31 cellular contexts compared by ENCODE assay signal in the genomic region with DNA sequence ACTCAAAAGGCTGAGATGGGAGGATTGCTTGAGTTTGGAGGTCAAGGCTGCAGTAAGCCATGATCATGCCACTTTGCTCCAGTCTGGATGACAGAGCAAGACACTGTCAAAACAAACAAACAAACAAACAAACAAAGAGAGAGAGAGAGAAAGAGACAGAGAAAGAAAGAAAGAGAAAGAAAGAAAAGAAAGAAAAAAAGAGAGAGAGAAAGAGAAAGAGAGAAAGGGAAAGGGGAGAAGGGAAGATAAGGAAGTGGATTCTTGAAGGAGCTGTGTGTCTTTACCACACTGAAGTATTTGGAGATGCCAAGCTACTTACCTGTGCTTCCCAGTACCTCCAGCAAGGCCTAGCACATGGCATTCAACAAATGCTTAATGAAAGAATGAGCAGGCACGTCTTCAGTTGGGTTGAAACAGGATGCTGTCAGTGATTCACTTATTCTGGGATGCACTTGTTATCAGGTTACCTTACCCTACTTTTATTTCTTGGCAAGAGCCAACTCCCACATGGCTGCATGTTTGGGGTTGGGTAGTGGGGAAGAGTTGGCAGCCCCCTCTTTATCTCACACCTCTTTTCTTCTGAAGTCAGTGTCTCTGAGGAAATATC.
"Had no signal": no experiment of that assay in that cellular context is flagged by ENCODE, and none has a peak within 500 bp of the region (broad histone marks: within the 10 kb centered on the region; RNA-seq: fewer than 3 reads in every experiment).

No MANE protein-coding gene starts in this region.

- FAIRE-seq: astrocyte, TTC549 had no signal

- H3K36me3 Mint-ChIP-seq: activated CD4-positive, alpha-beta memory T cell treated with anti-CD3 and anti-CD28 coated beads for 36 hours; immature natural killer cell; natural killer cell treated with Interleukin-12 subunit alpha and Interleukin-12 subunit beta and Interleukin-15 and Interleukin-18, amount 100 ng/mL, for 72 hours had no signal

- H3K4me1 Mint-ChIP-seq: immature natural killer cell had no signal

- H3K9me3 Mint-ChIP-seq: activated CD4-positive, alpha-beta memory T cell treated with anti-CD3 and anti-CD28 coated beads for 36 hours; activated T-cell treated with anti-CD3 and anti-CD28 coated beads, Interleukin-2, amount 50 U/mL, for 24 hours; immature natural killer cell; natural killer cell treated with Interleukin-12 subunit alpha and Interleukin-12 subunit beta and Interleukin-15 and Interleukin-18, amount 100 ng/mL, for 72 hours; T-helper 1 cell treated with Interleukin-12 subunit alpha and Interleukin-12 subunit beta and Interleukin-4 antibody, amounts not matched to agents 30 μg/mL and 1 μg/mL, for 36 hours had no signal

- H3K4me3 Mint-ChIP-seq: activated CD4-positive, alpha-beta memory T cell treated with anti-CD3 and anti-CD28 coated beads for 36 hours; activated T-cell treated with anti-CD3 and anti-CD28 coated beads, Interleukin-2, amount 50 U/mL, for 24 hours; immature natural killer cell; natural killer cell treated with Interleukin-12 subunit alpha and Interleukin-12 subunit beta and Interleukin-15 and Interleukin-18, amount 100 ng/mL, for 72 hours; T-helper 1 cell treated with Interleukin-12 subunit alpha and Interleukin-12 subunit beta and Interleukin-4 antibody, amounts not matched to agents 30 μg/mL and 1 μg/mL, for 36 hours had no signal

- ATAC-seq: natural killer cell treated with Interleukin-12 subunit alpha and Interleukin-12 subunit beta and Interleukin-15 and Interleukin-18, amount 100 ng/mL, for 72 hours; right lobe of liver; stimulated activated naive CD8-positive, alpha-beta T cell treated with anti-CD3 and anti-CD28 coated beads, Interleukin-15, Interleukin-2, amounts not matched to agents 100 U/mL and 50 U/mL, for 24 hours had no signal

- H3K27me3 Mint-ChIP-seq: activated CD4-positive, alpha-beta memory T cell treated with anti-CD3 and anti-CD28 coated beads for 36 hours; activated T-cell treated with anti-CD3 and anti-CD28 coated beads, Interleukin-2, amount 50 U/mL, for 24 hours; natural killer cell treated with Interleukin-12 subunit alpha and Interleukin-12 subunit beta and Interleukin-15 and Interleukin-18, amount 100 ng/mL, for 72 hours; progenitor cell of endocrine pancreas had no signal

- H3K27ac Mint-ChIP-seq: activated CD4-positive, alpha-beta memory T cell treated with anti-CD3 and anti-CD28 coated beads for 36 hours; activated T-cell treated with anti-CD3 and anti-CD28 coated beads, Interleukin-2, amount 50 U/mL, for 24 hours; immature natural killer cell; natural killer cell treated with Interleukin-12 subunit alpha and Interleukin-12 subunit beta and Interleukin-15 and Interleukin-18, amount 100 ng/mL, for 72 hours; progenitor cell of endocrine pancreas; T-helper 1 cell treated with Interleukin-12 subunit alpha and Interleukin-12 subunit beta and Interleukin-4 antibody, amounts not matched to agents 30 μg/mL and 1 μg/mL, for 36 hours had no signal

- H3K27me3 ChIP-seq: brain microvascular endothelial cell, neutrophil, right lobe of liver, testis, transverse colon had no signal

- H3K36me3 ChIP-seq: brain microvascular endothelial cell, left ventricle myocardium inferior, right lobe of liver, transverse colon had no signal

- DNase-seq: activated CD4-positive, alpha-beta memory T cell treated with anti-CD3 and anti-CD28 coated beads for 36 hours; activated CD4-positive, alpha-beta T cell treated with anti-CD3 and anti-CD28 coated beads for 48 hours; activated CD8-positive, alpha-beta memory T cell treated with anti-CD3 and anti-CD28 coated beads, Interleukin-2, amount 50 U/mL, for 4 hours; activated gamma-delta T cell; activated naive CD4-positive, alpha-beta T cell treated with anti-CD3 and anti-CD28 coated beads, Interleukin-2, amount 50 U/mL, for 16 hours; activated T-cell treated with anti-CD3 and anti-CD28 coated beads, Interleukin-2, amount 50 U/mL, for 24 hours; amniotic stem cell; brain microvascular endothelial cell; caudate nucleus; cortex of kidney; foreskin fibroblast; head of caudate nucleus; hypothalamus; immature natural killer cell; left ventricle myocardium inferior; mucosa of descending colon; right lobe of liver; stimulated activated CD4-positive, alpha-beta T cell treated with anti-CD3 and anti-CD28 coated beads, Interleukin-12 subunit alpha, Interleukin-12 subunit beta, amount 100 ng/mL, for 4 hours; stimulated activated CD4-positive, alpha-beta T cell treated with anti-CD3 and anti-CD28 coated beads, Interleukin-4, amount 100 ng/mL, for 1 hour; stimulated activated naive CD8-positive, alpha-beta T cell treated with anti-CD3 and anti-CD28 coated beads, Interleukin-15, Interleukin-2, amounts not matched to agents 100 U/mL and 50 U/mL, for 24 hours; T-helper 9 cell; testis; transverse colon had no signal

- H3K4me3 ChIP-seq: left ventricle myocardium inferior, lung, mucosa of descending colon, right lobe of liver, skin epidermis, testis, transverse colon had no signal
